10 cellular contexts compared by ENCODE assay signal in the genomic region with DNA sequence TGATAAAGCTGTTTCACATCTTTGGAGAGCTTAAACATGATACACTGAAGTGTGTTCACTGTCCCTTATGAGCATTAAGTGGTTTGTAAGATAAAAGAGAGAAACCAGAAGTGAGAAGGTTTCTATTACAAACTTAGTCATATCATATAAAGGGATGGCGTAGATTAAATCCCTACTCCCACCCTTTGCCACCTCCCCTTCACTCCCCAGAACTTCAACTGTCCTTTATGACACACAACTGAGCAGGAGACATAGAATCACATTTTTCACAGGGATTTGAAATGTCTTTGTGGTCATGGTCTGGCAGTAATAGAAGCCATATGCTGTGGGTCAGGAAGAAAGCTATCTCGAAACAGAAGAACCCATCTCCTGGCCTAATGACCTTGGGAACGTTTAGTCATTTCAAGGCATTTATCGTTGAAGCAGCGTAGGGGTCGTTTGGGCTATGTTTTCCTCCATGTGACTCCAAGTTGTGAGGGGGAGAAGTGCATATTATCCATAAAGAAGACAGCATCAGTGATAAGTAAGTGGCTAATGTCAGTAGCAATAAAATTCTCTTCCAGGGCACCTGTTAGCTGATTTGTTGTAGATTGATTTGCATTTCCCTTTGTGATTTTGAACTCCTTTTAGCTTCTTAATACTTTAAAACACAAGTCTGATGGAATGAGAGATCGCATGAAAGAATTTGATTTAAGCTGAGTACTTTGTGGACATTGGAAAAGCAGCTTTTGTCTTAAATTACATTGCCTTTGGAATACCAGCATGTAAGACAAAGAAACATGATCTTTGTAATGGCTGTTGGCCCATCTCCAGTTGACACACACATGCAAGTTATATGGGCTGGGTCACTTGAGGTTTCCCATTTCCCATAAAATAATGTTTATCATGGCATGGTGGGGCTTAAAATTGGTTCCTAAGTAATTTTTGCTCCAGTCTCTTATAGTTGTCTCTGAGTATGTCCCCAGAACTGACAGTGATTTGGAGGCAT.
DNase-seq lines count a peak whose midpoint lies in the region; ATAC-seq and TF ChIP-seq lines count a peak whose summit lies in the region.
"Had no signal": no experiment of that assay in that cellular context is flagged by ENCODE, and none has a peak within 500 bp of the region (broad histone marks: within the 10 kb centered on the region; RNA-seq: fewer than 3 reads in every experiment).

No MANE protein-coding gene starts in this region.

- H3K4me3 Mint-ChIP-seq in type B pancreatic cell = peak overlapping the region; percentile 1

- no peaks in the 10 kb centered on the region for H3K9me3 ChIP-seq in left lung

- POLR2A ChIA-PET in GM10248 (lab: Yijun Ruan, JAX) = no interaction called here

- H3K27me3 ChIP-seq in left lung = no peaks in the 10 kb centered on the region

- no peaks in the 10 kb centered on the region for H3K27me3 Mint-ChIP-seq in type B pancreatic cell

- H3K4me1 Mint-ChIP-seq in type B pancreatic cell (ENCODE audit: unreplicated experiment) = peaks cover 9% of the 10 kb centered on the region

- no peaks in the 10 kb centered on the region for H3K36me3 ChIP-seq in left lung

- peak; percentile 54 for DNase-seq in DMS 273 (lab: John Stamatoyannopoulos, UW; ENCODE audit: unreplicated experiment)
- DNase-seq in DMS 273 treated with DMSO at 0.1 percent for 48 hours (lab: John Stamatoyannopoulos, UW) = no peak
- peak; percentile 14 for DNase-seq in RPMI7951 (ENCODE audit: low read depth)
- DNase-seq in type B pancreatic cell (ENCODE audit: extremely low spot score, unreplicated experiment) = no peak
- no peak for DNase-seq in GM10248 (ENCODE audit: extremely low spot score)
- DNase-seq in activated naive CD4-positive, alpha-beta T cell treated with anti-CD3 and anti-CD28 coated beads, Interleukin-2, amount 50 U/mL, for 72 hours (ENCODE audit: low spot score in 2 of 2) = no peak
- DNase-seq in left lung = no peak
- DNase-seq: kidney, NCI-H2107 had no signal

- intact Hi-C loops in left lung (cut with DNase I) = no loop called here

- CTCF ChIA-PET in GM10248 (lab: Yijun Ruan, JAX) = interaction anchor here (1.2 to 1.4 kb wide), 2 partner anchors 10 to 20 kb away, joined by 3 read pairs; no protein-coding TSS in a partner anchor

- H3K4me3 ChIP-seq in left lung = no peak overlapping the region

- no peaks in the 10 kb centered on the region for H3K4me1 ChIP-seq in left lung

- no peaks in the 10 kb centered on the region for H3K9me3 Mint-ChIP-seq in type B pancreatic cell
- peaks cover 4% of the 10 kb centered on the region in 2 donors for H3K9me3 Mint-ChIP-seq in activated naive CD4-positive, alpha-beta T cell treated with anti-CD3 and anti-CD28 coated beads, Interleukin-2, amount 50 U/mL, for 72 hours

- H3K36me3 Mint-ChIP-seq in type B pancreatic cell = no peaks in the 10 kb centered on the region
- H3K36me3 Mint-ChIP-seq in activated naive CD4-positive, alpha-beta T cell treated with anti-CD3 and anti-CD28 coated beads, Interleukin-2, amount 50 U/mL, for 72 hours = no peaks in the 10 kb centered on the region

- ATAC-seq in HG03064 (IDR thresholded peaks at IDR 0.05; ENCODE audit: low read depth, unreplicated experiment) (peak; percentile 91), left lung (no peak)
- ATAC-seq in activated naive CD4-positive, alpha-beta T cell treated with anti-CD3 and anti-CD28 coated beads, Interleukin-2, amount 50 U/mL, for 72 hours = no peak

- H3K27ac Mint-ChIP-seq in type B pancreatic cell = peak overlapping the region; percentile 1
- no peak overlapping the region for H3K27ac Mint-ChIP-seq in activated naive CD4-positive, alpha-beta T cell treated with anti-CD3 and anti-CD28 coated beads, Interleukin-2, amount 50 U/mL, for 72 hours

- no peak for TF ChIP-seq CTCF in type B pancreatic cell (conservative IDR thresholded peaks at IDR 0.05)
- no peak for TF ChIP-seq CTCF in GM10248 (IDR thresholded peaks at IDR 0.05; ENCODE audit: control extremely low read depth, extremely low read depth, low read depth, missing control alignments)
- TF ChIP-seq CTCF in left lung (IDR thresholded peaks at IDR 0.05) = no peak

- H3K27ac ChIP-seq in left lung = no peak overlapping the region

Comparison
In these comparisons a context has a peak if more than half of its experiments do, and no peak if none do; other contexts are left out.
1. DNase-seq: peak in DMS 273 (single experiment) and RPMI7951 (single experiment); none in DMS 273 treated with DMSO at 0.1 percent for 48 hours (single experiment), type B pancreatic cell (single experiment), GM10248 (single experiment), activated naive CD4-positive, alpha-beta T cell treated with anti-CD3 and anti-CD28 coated beads, Interleukin-2, amount 50 U/mL, for 72 hours (0 of 2) and left lung (0 of 2).